8 cellular contexts compared by ENCODE assay signal in genomic region chr5:119176785-119177184, GRCh38.
"Had no signal": no experiment of that assay in that cellular context is flagged by ENCODE, and none has a peak within 500 bp of the region (broad histone marks: within the 10 kb centered on the region; RNA-seq: fewer than 3 reads in every experiment).

No MANE protein-coding gene starts in this region.

- FAIRE-seq: HepG2, HTR-8/SVneo had no signal

- H3K27me3 Mint-ChIP-seq: IgD-negative memory B cell had no signal

- H3K4me3 Mint-ChIP-seq: IgD-negative memory B cell had no signal

- H3K9ac ChIP-seq: KMS-11 had no signal

- H3K4me2 ChIP-seq: KMS-11 had no signal

- H3K27ac ChIP-seq: HL-60, KMS-11 had no signal

- DNase-seq: IMR-90, KBM-7, KG1 had no signal

- ATAC-seq: HepG2 had no signal

- H3K27ac Mint-ChIP-seq: IgD-negative memory B cell had no signal

- H3K9me3 Mint-ChIP-seq: IgD-negative memory B cell had no signal
